In the genomic region with DNA sequence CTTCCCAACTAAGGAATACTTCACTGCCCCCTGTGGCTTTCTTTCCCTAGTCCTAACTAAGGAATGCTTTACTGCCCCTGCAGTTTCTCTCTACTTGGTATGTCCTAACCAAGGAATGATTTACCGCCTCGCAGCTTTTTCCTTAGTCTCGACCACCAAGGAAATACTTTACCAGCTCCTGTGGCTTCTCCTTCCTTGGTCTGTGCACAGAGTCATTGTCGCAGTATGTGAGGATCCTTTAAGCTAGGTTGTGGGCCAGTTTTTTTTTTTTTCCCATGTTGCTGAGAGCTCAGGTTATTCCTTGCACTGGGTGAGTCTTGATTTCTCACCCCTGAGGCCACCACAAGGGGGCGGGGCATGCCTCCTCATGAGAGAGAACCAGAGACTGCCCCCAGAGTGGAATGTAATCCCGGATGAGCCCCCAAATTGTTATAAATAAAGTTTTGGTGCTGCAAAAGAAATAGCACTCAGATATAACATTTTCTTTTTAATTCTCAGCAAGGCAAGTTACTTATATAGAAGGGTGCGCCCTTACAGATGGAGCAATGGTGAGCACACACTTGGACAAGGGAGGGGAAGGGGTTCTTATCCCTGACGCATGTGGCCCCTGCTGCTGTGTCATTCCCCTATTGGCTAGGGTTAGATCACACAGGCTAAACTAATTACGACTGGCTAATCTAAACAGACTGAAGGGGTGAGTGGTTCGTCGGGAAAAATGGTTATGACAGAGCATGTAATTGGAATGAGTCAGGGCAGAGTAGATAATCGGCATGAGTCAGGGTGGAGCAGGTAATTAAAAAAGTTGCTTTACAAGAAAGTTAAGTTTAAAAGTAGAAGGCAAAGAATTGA, we compare ENCODE assay signal across 10 cellular contexts. TPM values are rescaled to one million over a fixed set of nuclear protein-coding genes. Genes with fewer than 3 reads are reported as not detected.
A peak's percentile ranks its signal among the peaks of the same experiment; 100 is the strongest.
DNase-seq lines count a peak whose midpoint lies in the region; ATAC-seq, FAIRE-seq and TF ChIP-seq lines count a peak whose summit lies in the region.
"Had no signal": no experiment of that assay in that cellular context is flagged by ENCODE, and none has a peak within 500 bp of the region (broad histone marks: within the 10 kb centered on the region; RNA-seq: fewer than 3 reads in every experiment).

No MANE protein-coding gene starts in this region.

- H3K27ac Mint-ChIP-seq in activated naive CD8-positive, alpha-beta T cell treated with anti-CD3 and anti-CD28 coated beads for 36 hours, result no peak overlapping the region
- no peak overlapping the region for H3K27ac Mint-ChIP-seq in nephron

- no peak overlapping the region for H3K4me3 Mint-ChIP-seq in activated naive CD8-positive, alpha-beta T cell treated with anti-CD3 and anti-CD28 coated beads for 36 hours
- no peak overlapping the region for H3K4me3 Mint-ChIP-seq in nephron

- peaks cover 14% of the 10 kb centered on the region for H3K9me3 Mint-ChIP-seq in activated naive CD8-positive, alpha-beta T cell treated with anti-CD3 and anti-CD28 coated beads for 36 hours
- peaks cover 12% of the 10 kb centered on the region for H3K9me3 Mint-ChIP-seq in nephron

- no peaks in the 10 kb centered on the region for H3K4me1 Mint-ChIP-seq in activated naive CD8-positive, alpha-beta T cell treated with anti-CD3 and anti-CD28 coated beads for 36 hours
- H3K4me1 Mint-ChIP-seq in nephron, result no peaks in the 10 kb centered on the region

- DNase-seq in DMS53 (lab: John Stamatoyannopoulos, UW) (peak; percentile 61), DMS53 treated with DMSO at 0.1 percent for 48 hours (lab: John Stamatoyannopoulos, UW; ENCODE audit: unreplicated experiment) (no peak), KBM-7 (peak; percentile 55), GM12892 (ENCODE audit: insufficient read length) (no peak)
- peak; percentile 9 for DNase-seq in activated naive CD8-positive, alpha-beta T cell treated with anti-CD3 and anti-CD28 coated beads for 36 hours
- DNase-seq in activated naive CD4-positive, alpha-beta T cell treated with Interleukin-2 at 50 U/mL for 16 hours, result no peak

- peaks cover 12% of the 10 kb centered on the region for H3K36me3 Mint-ChIP-seq in activated naive CD8-positive, alpha-beta T cell treated with anti-CD3 and anti-CD28 coated beads for 36 hours
- H3K36me3 Mint-ChIP-seq in nephron (ENCODE audit: low read depth), result peaks cover 4% of the 10 kb centered on the region

- TF ChIP-seq POLR2A in GM12892 (IDR thresholded peaks at IDR 0.05; ENCODE audit: low read depth, low read length), result no peak

- H3K27me3 Mint-ChIP-seq in activated naive CD8-positive, alpha-beta T cell treated with anti-CD3 and anti-CD28 coated beads for 36 hours, result no peaks in the 10 kb centered on the region
- H3K27me3 Mint-ChIP-seq in nephron (ENCODE audit: low read depth), result no peaks in the 10 kb centered on the region

- ATAC-seq in GM19035 (IDR thresholded peaks at IDR 0.05; ENCODE audit: unreplicated experiment), result no peak

- TF ChIP-seq CTCF in nephron (IDR thresholded peaks at IDR 0.05; ENCODE audit: unreplicated experiment in 3 of 3), result peak in 2 of 3 experiments; percentile 11 to 26

- in situ Hi-C loops in KBM-7 (cut with MboI; ENCODE audit: low pct_unique_long_range_greater_than_20kb, low sequenced_read_pairs), result no loop called here

- FAIRE-seq in GM12892 (lab: Jason Lieb, UNC), result no peak
- FAIRE-seq: A204.1 had no signal

RNA-seq across cellular contexts. Expression of a gene that starts 27.0 kb away (rescaled TPM):
- 100 to 1,000 TPM; 120 to 124 TPM for total RNA-seq in activated naive CD8-positive, alpha-beta T cell treated with anti-CD3 and anti-CD28 coated beads for 36 hours
- polyA plus RNA-seq in GM12892 (2012; ENCODE audit: missing spikeins), result 288 TPM

RNA-seq across cellular contexts. Expression of a gene that starts 58.9 kb away (rescaled TPM):
- under 1 TPM; 0.20 to 0.35 TPM for total RNA-seq in activated naive CD8-positive, alpha-beta T cell treated with anti-CD3 and anti-CD28 coated beads for 36 hours
- polyA plus RNA-seq in GM12892 (2012; ENCODE audit: missing spikeins), result 0.83 TPM
- total RNA-seq: cardiac muscle cell had no signal
- polyA plus RNA-seq: cardiac muscle cell had no signal

Comparison
In these comparisons a context has a peak if more than half of its experiments do, and no peak if none do; other contexts are left out.
1. DNase-seq: peak in DMS53 (single experiment), KBM-7 (single experiment) and activated naive CD8-positive, alpha-beta T cell treated with anti-CD3 and anti-CD28 coated beads for 36 hours (single experiment); none in DMS53 treated with DMSO at 0.1 percent for 48 hours (single experiment), GM12892 (single experiment) and activated naive CD4-positive, alpha-beta T cell treated with Interleukin-2 at 50 U/mL for 16 hours (single experiment).